In the genomic region with DNA sequence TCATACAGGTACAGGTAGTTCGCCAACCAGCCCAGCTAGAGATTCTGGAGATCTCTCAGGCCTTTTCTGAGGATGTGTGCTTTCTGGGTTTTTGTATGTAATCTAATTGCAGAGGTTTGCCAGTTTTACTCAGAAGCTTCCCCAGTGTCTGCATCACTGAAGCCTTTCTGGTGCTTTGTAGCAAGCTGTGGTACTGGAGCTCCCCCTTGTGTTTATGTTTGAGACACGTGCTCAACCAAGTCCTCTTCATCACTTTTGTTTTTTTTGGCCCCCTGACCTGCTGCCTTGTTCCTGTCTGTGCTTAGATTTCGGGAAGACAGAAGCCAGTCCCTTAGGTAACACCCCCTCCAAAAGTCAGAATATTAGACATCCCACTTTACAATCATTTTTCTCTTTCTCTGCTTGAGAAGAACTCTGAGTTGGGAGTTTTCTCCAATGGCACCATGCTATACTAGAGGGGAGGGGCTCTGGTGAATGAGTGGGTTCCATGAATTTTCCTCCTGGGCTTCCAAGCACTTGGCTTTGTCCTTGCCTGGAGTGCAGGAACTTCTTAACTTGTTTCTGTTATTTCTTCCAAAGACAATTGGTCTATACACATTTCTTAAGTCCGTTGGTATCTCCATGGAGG, we compare ENCODE assay signal across 8 cellular contexts.
A peak's percentile ranks its signal among the peaks of the same experiment; 100 is the strongest.
DNase-seq lines count a peak whose midpoint lies in the region; ATAC-seq and TF ChIP-seq lines count a peak whose summit lies in the region.

No MANE protein-coding gene starts in this region.

- H3K4me1 Mint-ChIP-seq in CD14-positive monocyte, result peaks cover 2% of the 10 kb centered on the region
- H3K4me1 Mint-ChIP-seq in WTC11, result 0 out of 2 replicates have a peak, but pooled peaks cover 5% of the 10 kb centered on the region

- H3K27me3 Mint-ChIP-seq in CD14-positive monocyte (ENCODE audit: low read depth in 3 of 3) (peaks cover 0 to 3% (median 1%) of the 10 kb centered on the region in 3 donors), WTC11 (ENCODE audit: low read depth) (no peaks in the 10 kb centered on the region)

- no peak for DNase-seq in CD14-positive monocyte (ENCODE audit: low spot score)
- peak; percentile 3 to 19 for DNase-seq in NCI-H1930 (lab: John Stamatoyannopoulos, UW)
- peak; percentile 59 for DNase-seq in WTC11 (ENCODE audit: low spot score)
- peak; percentile 47 for DNase-seq in glomerular endothelial cell (ENCODE audit: extremely low read depth, low read depth, low spot score)
- DNase-seq in renal cortical epithelial cell (ENCODE audit: low read depth), result peak; percentile 59

- H3K9me3 Mint-ChIP-seq in CD14-positive monocyte (peaks cover 0 to 24% (median 6%) of the 10 kb centered on the region in 7 donors), WTC11 (peaks cover 17% of the 10 kb centered on the region; the same call in 1 of the 2 replicates)

- intact Hi-C loops in CD14-positive monocyte (cut with micrococcal nuclease), result loop anchor here in 1 of 2 donors (10.0 kb wide), 1 partner anchor 520 kb away; no protein-coding TSS in a partner anchor

- H3K27ac Mint-ChIP-seq in CD14-positive monocyte (no peak overlapping the region), WTC11 (no peak overlapping the region)

- peak; percentile 84 for ATAC-seq in GM18517 (IDR thresholded peaks at IDR 0.05; ENCODE audit: unreplicated experiment)
- peak; percentile 95 for ATAC-seq in HG02973 (IDR thresholded peaks at IDR 0.05; ENCODE audit: unreplicated experiment)
- ATAC-seq in WTC11, result peak; percentile 99
- ATAC-seq in GM18870 (IDR thresholded peaks at IDR 0.05; ENCODE audit: unreplicated experiment), result no peak

- CTCF ChIA-PET in WTC11 (lab: Charles Lee), result interaction anchor here (0.7 to 2.7 kb wide), 26 partner anchors 9 to 835 kb away, joined by 3 to 32 read pairs (median 3); a partner anchor contains a TSS

- H3K4me3 Mint-ChIP-seq in CD14-positive monocyte (no peak overlapping the region), WTC11 (no peak overlapping the region)

- POLR2A ChIA-PET in WTC11 (lab: Charles Lee), result no interaction called here

- H3K36me3 Mint-ChIP-seq in CD14-positive monocyte (no peaks in the 10 kb centered on the region), WTC11 (0 out of 2 replicates have a peak, but pooled peaks cover 5% of the 10 kb centered on the region)

- TF ChIP-seq CTCF in CD14-positive monocyte (IDR thresholded peaks at IDR 0.05), result peak; percentile 72
- peak; percentile 45; the same call in 1 of the 2 replicates for TF ChIP-seq CTCF in WTC11 (IDR thresholded peaks at IDR 0.05)

TF ChIP-seq in WTC11, 78 proteins besides CTCF, POLR2A, EP300 and RAD21:
- TF ChIP-seq, protein P1, sequence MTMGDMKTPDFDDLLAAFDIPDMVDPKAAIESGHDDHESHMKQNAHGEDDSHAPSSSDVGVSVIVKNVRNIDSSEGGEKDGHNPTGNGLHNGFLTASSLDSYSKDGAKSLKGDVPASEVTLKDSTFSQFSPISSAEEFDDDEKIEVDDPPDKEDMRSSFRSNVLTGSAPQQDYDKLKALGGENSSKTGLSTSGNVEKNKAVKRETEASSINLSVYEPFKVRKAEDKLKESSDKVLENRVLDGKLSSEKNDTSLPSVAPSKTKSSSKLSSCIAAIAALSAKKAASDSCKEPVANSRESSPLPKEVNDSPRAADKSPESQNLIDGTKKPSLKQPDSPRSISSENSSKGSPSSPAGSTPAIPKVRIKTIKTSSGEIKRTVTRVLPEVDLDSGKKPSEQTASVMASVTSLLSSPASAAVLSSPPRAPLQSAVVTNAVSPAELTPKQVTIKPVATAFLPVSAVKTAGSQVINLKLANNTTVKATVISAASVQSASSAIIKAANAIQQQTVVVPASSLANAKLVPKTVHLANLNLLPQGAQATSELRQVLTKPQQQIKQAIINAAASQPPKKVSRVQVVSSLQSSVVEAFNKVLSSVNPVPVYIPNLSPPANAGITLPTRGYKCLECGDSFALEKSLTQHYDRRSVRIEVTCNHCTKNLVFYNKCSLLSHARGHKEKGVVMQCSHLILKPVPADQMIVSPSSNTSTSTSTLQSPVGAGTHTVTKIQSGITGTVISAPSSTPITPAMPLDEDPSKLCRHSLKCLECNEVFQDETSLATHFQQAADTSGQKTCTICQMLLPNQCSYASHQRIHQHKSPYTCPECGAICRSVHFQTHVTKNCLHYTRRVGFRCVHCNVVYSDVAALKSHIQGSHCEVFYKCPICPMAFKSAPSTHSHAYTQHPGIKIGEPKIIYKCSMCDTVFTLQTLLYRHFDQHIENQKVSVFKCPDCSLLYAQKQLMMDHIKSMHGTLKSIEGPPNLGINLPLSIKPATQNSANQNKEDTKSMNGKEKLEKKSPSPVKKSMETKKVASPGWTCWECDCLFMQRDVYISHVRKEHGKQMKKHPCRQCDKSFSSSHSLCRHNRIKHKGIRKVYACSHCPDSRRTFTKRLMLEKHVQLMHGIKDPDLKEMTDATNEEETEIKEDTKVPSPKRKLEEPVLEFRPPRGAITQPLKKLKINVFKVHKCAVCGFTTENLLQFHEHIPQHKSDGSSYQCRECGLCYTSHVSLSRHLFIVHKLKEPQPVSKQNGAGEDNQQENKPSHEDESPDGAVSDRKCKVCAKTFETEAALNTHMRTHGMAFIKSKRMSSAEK (CRISPR knock-in tag; IDR thresholded peaks at IDR 0.05; ENCODE audit: borderline replicate concordance), result no peak
- TF ChIP-seq, protein P2, sequence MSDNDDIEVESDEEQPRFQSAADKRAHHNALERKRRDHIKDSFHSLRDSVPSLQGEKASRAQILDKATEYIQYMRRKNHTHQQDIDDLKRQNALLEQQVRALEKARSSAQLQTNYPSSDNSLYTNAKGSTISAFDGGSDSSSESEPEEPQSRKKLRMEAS (CRISPR knock-in tag; IDR thresholded peaks at IDR 0.05), result peak; percentile 55; the same call in 1 of the 2 replicates
- TF ChIP-seq, protein P3, sequence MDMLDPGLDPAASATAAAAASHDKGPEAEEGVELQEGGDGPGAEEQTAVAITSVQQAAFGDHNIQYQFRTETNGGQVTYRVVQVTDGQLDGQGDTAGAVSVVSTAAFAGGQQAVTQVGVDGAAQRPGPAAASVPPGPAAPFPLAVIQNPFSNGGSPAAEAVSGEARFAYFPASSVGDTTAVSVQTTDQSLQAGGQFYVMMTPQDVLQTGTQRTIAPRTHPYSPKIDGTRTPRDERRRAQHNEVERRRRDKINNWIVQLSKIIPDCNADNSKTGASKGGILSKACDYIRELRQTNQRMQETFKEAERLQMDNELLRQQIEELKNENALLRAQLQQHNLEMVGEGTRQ (CRISPR knock-in tag; IDR thresholded peaks at IDR 0.05), result peak; percentile 61
- no peak for TF ChIP-seq TCF7 (CRISPR knock-in tag; IDR thresholded peaks at IDR 0.05; ENCODE audit: low read depth)
- TF ChIP-seq, protein P4, sequence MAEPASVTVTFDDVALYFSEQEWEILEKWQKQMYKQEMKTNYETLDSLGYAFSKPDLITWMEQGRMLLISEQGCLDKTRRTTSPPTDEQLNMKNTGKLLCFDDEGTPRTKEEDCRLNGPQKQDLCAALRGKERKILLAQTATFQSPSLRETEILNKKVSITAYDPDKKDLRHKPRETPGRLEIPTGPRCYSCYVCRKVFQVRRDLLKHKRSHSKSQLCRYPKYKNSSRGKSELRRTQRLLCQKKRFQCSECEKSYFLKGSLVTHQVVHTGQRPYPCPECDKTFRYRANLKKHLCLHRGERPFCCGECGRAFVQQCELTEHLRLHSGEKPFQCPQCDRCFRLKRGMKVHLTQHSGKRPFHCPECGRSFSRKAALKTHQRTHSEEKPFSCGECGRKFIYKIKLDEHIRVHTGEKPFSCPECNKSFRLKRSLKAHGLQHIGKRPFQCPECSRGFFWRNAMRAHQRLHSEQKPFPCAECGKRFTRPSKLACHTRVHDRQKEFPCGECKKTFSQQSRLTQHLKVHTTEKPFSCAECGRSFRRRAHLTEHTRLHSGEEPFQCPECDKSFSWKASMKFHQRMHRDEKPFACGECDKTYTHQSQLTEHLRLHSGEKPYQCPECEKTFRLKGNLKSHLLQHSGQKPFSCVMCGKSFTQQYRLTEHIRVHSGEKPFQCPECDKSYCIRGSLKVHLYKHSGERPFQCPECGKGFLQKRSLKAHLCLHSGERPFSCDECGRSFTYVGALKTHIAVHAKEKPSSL (CRISPR knock-in tag; conservative IDR thresholded peaks at IDR 0.05), result no peak
- no peak for TF ChIP-seq ZNF423 (CRISPR knock-in tag; IDR thresholded peaks at IDR 0.05)
- no peak for TF ChIP-seq ZNF219 (CRISPR knock-in tag; IDR thresholded peaks at IDR 0.05; ENCODE audit: borderline replicate concordance)
- TF ChIP-seq, protein P5, sequence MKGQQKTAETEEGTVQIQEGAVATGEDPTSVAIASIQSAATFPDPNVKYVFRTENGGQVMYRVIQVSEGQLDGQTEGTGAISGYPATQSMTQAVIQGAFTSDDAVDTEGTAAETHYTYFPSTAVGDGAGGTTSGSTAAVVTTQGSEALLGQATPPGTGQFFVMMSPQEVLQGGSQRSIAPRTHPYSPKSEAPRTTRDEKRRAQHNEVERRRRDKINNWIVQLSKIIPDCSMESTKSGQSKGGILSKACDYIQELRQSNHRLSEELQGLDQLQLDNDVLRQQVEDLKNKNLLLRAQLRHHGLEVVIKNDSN (CRISPR knock-in tag; IDR thresholded peaks at IDR 0.05), result 0 out of 2 replicates have a peak, but pooled peaks have one; percentile 39
- no peak for TF ChIP-seq ESRRA (CRISPR knock-in tag; IDR thresholded peaks at IDR 0.05; ENCODE audit: borderline replicate concordance)
- no peak for TF ChIP-seq ZNF396 (CRISPR knock-in tag; IDR thresholded peaks at IDR 0.05; ENCODE audit: borderline replicate concordance)
TF ChIP-seq in WTC11: peak in this region for 3.
